23 cellular contexts compared by ENCODE assay signal in genomic region chr1:98516306-98516705, GRCh38.
A peak's percentile ranks its signal among the peaks of the same experiment; 100 is the strongest.
DNase-seq lines count a peak whose midpoint lies in the region; ATAC-seq, FAIRE-seq and TF ChIP-seq lines count a peak whose summit lies in the region.
"Had no signal": no experiment of that assay in that cellular context is flagged by ENCODE, and none has a peak within 500 bp of the region (broad histone marks: within the 10 kb centered on the region; RNA-seq: fewer than 3 reads in every experiment).

No MANE protein-coding gene starts in this region.

- no peaks in the 10 kb centered on the region for H3K9me1 ChIP-seq in endothelial cell of umbilical vein (replicated peaks; ENCODE audit: control insufficient read depth, extremely low read depth, insufficient read depth, low read length)

- H3K4me1 ChIP-seq in endothelial cell of umbilical vein (ENCODE audit: control insufficient read depth, extremely low read depth, insufficient read depth, low read length) = no peaks in the 10 kb centered on the region
- no peaks in the 10 kb centered on the region for H3K4me1 ChIP-seq in osteoblast (ENCODE audit: insufficient read depth, low read length)
- H3K4me1 ChIP-seq in suprapubic skin = no peaks in the 10 kb centered on the region

- DNase-seq in activated naive CD4-positive, alpha-beta T cell treated with anti-CD3 and anti-CD28 coated beads for 36 hours = no peak
- no peak for DNase-seq in activated naive CD4-positive, alpha-beta T cell treated with anti-CD3 and anti-CD28 coated beads, Interleukin-2, amount 50 U/mL, for 72 hours (ENCODE audit: low spot score in 2 of 2)
- DNase-seq in NCI-H69 (lab: John Stamatoyannopoulos, UW) (peak; percentile 6), endothelial cell of umbilical vein (ENCODE audit: low read depth, low spot score) (no peak), osteoblast (ENCODE audit: insufficient read length, low spot score, missing footprints) (peak; percentile 58), suprapubic skin (ENCODE audit: low spot score in 2 of 2) (no peak), nephron progenitor cell (no peak)
- DNase-seq: 8988T; AML-193; C1 segment of cervical spinal cord; Calu3; CD8-positive, alpha-beta memory T cell; DMS153; GOT3; NCI-H1694; NCI-H2081; SIG-M5; SK-N-SH had no signal

- WGBS in suprapubic skin = 46% methylated on average over 2 of the region's 2 CpGs

- TF ChIP-seq EP300 in suprapubic skin (IDR thresholded peaks at IDR 0.05) = no peak

- H3K27ac ChIP-seq in endothelial cell of umbilical vein (ENCODE audit: insufficient read depth, low read depth, low read length) = no peak overlapping the region
- H3K27ac ChIP-seq in osteoblast (ENCODE audit: low read depth, low read length) = no peak overlapping the region
- H3K27ac ChIP-seq in suprapubic skin = no peak overlapping the region
- H3K27ac ChIP-seq: RWPE1 had no signal

- TF ChIP-seq POLR2A in endothelial cell of umbilical vein (IDR thresholded peaks at IDR 0.05; ENCODE audit: low read depth, low read length) (no peak), suprapubic skin (IDR thresholded peaks at IDR 0.05) (no peak)

- H3K9ac ChIP-seq in endothelial cell of umbilical vein (replicated peaks; ENCODE audit: extremely low read depth, insufficient read depth, low read length) = no peak overlapping the region
- H3K9ac ChIP-seq: SK-N-SH had no signal

- H3K4me3 ChIP-seq in endothelial cell of umbilical vein (replicated peaks in 1 of 3; ENCODE audit: insufficient read depth in 1 of 3, low read depth in 1 of 3, low read length in 3 of 3) = no peak overlapping the region
- H3K4me3 ChIP-seq in osteoblast (ENCODE audit: insufficient read depth, low read length) = no peak overlapping the region
- H3K4me3 ChIP-seq in suprapubic skin = no peak overlapping the region

- CTCF ChIA-PET in activated naive CD4-positive, alpha-beta T cell treated with anti-CD3 and anti-CD28 coated beads for 36 hours (lab: Charles Lee) = no interaction called here
- CTCF ChIA-PET in endothelial cell of umbilical vein (lab: Charles Lee) = interaction anchor here (1.5 kb wide), 1 partner anchor 11 kb away, joined by 4 read pairs; no protein-coding TSS in a partner anchor

- no peaks in the 10 kb centered on the region for H3K27me3 Mint-ChIP-seq in activated naive CD4-positive, alpha-beta T cell treated with anti-CD3 and anti-CD28 coated beads for 36 hours (ENCODE audit: low read depth)
- no peaks in the 10 kb centered on the region for H3K27me3 Mint-ChIP-seq in nephron progenitor cell (ENCODE audit: low read depth, poor library complexity)

- no TSS peak for BruUV-seq in endothelial cell of umbilical vein (replicated peaks; lab: Mats Ljungman, UMichigan)

- POLR2A ChIA-PET in endothelial cell of umbilical vein (lab: Charles Lee) = no interaction called here

- intact Hi-C loops in activated naive CD4-positive, alpha-beta T cell treated with anti-CD3 and anti-CD28 coated beads for 36 hours (cut with micrococcal nuclease) = no loop called here
- intact Hi-C loops in endothelial cell of umbilical vein (cut with micrococcal nuclease) = no loop called here

- no peak overlapping the region for H3K4me3 Mint-ChIP-seq in activated naive CD4-positive, alpha-beta T cell treated with anti-CD3 and anti-CD28 coated beads for 36 hours
- no peak overlapping the region for H3K4me3 Mint-ChIP-seq in nephron progenitor cell
- H3K4me3 Mint-ChIP-seq: CD8-positive, alpha-beta memory T cell had no signal

- peaks cover 4% of the 10 kb centered on the region for H3K36me3 Mint-ChIP-seq in activated naive CD4-positive, alpha-beta T cell treated with anti-CD3 and anti-CD28 coated beads for 36 hours (ENCODE audit: low read depth)
- H3K36me3 Mint-ChIP-seq in activated naive CD4-positive, alpha-beta T cell treated with anti-CD3 and anti-CD28 coated beads, Interleukin-2, amount 50 U/mL, for 72 hours = peaks cover 0 to 3% of the 10 kb centered on the region in 2 donors
- peaks cover 6% of the 10 kb centered on the region for H3K36me3 Mint-ChIP-seq in nephron progenitor cell (ENCODE audit: low read depth)

- H3K9me3 ChIP-seq in endothelial cell of umbilical vein (replicated peaks; ENCODE audit: control insufficient read depth, insufficient read depth, low read length) = no peaks in the 10 kb centered on the region
- H3K9me3 ChIP-seq in osteoblast (ENCODE audit: low read depth, low read length) = no peaks in the 10 kb centered on the region
- no peaks in the 10 kb centered on the region for H3K9me3 ChIP-seq in suprapubic skin
- H3K9me3 ChIP-seq: SK-N-SH had no signal

- H3K36me3 ChIP-seq in endothelial cell of umbilical vein (ENCODE audit: control insufficient read depth in 2 of 2, extremely low read depth in 1 of 2, insufficient read depth in 2 of 2, low read length in 2 of 2) (no peaks in the 10 kb centered on the region), osteoblast (ENCODE audit: insufficient read depth, low read length) (no peaks in the 10 kb centered on the region), suprapubic skin (no peaks in the 10 kb centered on the region)

- FAIRE-seq in endothelial cell of umbilical vein (lab: Jason Lieb, UNC) = no peak
- FAIRE-seq: G401.6, GM12892 had no signal

- H4K20me1 ChIP-seq in endothelial cell of umbilical vein (replicated peaks; ENCODE audit: control insufficient read depth, extremely low read depth, insufficient read depth, low read length) = no peaks in the 10 kb centered on the region
- H4K20me1 ChIP-seq in osteoblast (ENCODE audit: insufficient read depth, low read length) = no peaks in the 10 kb centered on the region

- peak overlapping the region; percentile 61 for H2AFZ ChIP-seq in endothelial cell of umbilical vein (ENCODE audit: low read depth, low read length)
- H2AFZ ChIP-seq in osteoblast (ENCODE audit: low read length) = peak overlapping the region; percentile 65

- peaks cover 0 to 2% of the 10 kb centered on the region in 2 experiments for H3K27me3 ChIP-seq in endothelial cell of umbilical vein (ENCODE audit: control insufficient read depth in 2 of 2, insufficient read depth in 2 of 2, low read length in 2 of 2)
- no peaks in the 10 kb centered on the region for H3K27me3 ChIP-seq in osteoblast (ENCODE audit: insufficient read depth, low read length)
- no peaks in the 10 kb centered on the region for H3K27me3 ChIP-seq in suprapubic skin

- dilution Hi-C loops in endothelial cell of umbilical vein (cut with MboI; ENCODE audit: extremely low pct_ligation_motif_present, low sequenced_read_pairs) = no loop called here

- no peaks in the 10 kb centered on the region for H3K4me1 Mint-ChIP-seq in activated naive CD4-positive, alpha-beta T cell treated with anti-CD3 and anti-CD28 coated beads for 36 hours (ENCODE audit: low read depth)
- H3K4me1 Mint-ChIP-seq in nephron progenitor cell = no peaks in the 10 kb centered on the region
- H3K4me1 Mint-ChIP-seq: CD8-positive, alpha-beta memory T cell had no signal

- H3K4me2 ChIP-seq in endothelial cell of umbilical vein (ENCODE audit: insufficient read depth, low read length) (no peak overlapping the region), osteoblast (ENCODE audit: insufficient read depth, low read length) (no peak overlapping the region)
- H3K4me2 ChIP-seq: SK-N-SH had no signal

- H3K27ac Mint-ChIP-seq in activated naive CD4-positive, alpha-beta T cell treated with anti-CD3 and anti-CD28 coated beads for 36 hours = peak overlapping the region; percentile 54
- no peak overlapping the region for H3K27ac Mint-ChIP-seq in activated naive CD4-positive, alpha-beta T cell treated with anti-CD3 and anti-CD28 coated beads, Interleukin-2, amount 50 U/mL, for 72 hours
- H3K27ac Mint-ChIP-seq in nephron progenitor cell = no peak overlapping the region
- H3K27ac Mint-ChIP-seq: CD8-positive, alpha-beta memory T cell had no signal

- no peak for ATAC-seq in activated naive CD4-positive, alpha-beta T cell treated with anti-CD3 and anti-CD28 coated beads, Interleukin-2, amount 50 U/mL, for 72 hours
- ATAC-seq in HG03354 (IDR thresholded peaks at IDR 0.05; ENCODE audit: poor library complexity, severe bottlenecking, unreplicated experiment) = no peak
- ATAC-seq: HCT116 had no signal

- peaks cover 9% of the 10 kb centered on the region for H3K9me3 Mint-ChIP-seq in activated naive CD4-positive, alpha-beta T cell treated with anti-CD3 and anti-CD28 coated beads for 36 hours
- H3K9me3 Mint-ChIP-seq in activated naive CD4-positive, alpha-beta T cell treated with anti-CD3 and anti-CD28 coated beads, Interleukin-2, amount 50 U/mL, for 72 hours = peaks cover 15 to 17% of the 10 kb centered on the region in 2 donors
- peaks cover 11% of the 10 kb centered on the region for H3K9me3 Mint-ChIP-seq in nephron progenitor cell

- TF ChIP-seq CTCF in endothelial cell of umbilical vein (IDR thresholded peaks at IDR 0.05; ENCODE audit: extremely low read depth in 1 of 2, insufficient read depth in 1 of 2, low read depth in 1 of 2, low read length in 2 of 2) (no peak), osteoblast (IDR thresholded peaks at IDR 0.05; ENCODE audit: extremely low read depth, low read depth, low read length) (no peak), suprapubic skin (IDR thresholded peaks at IDR 0.05) (no peak), nephron progenitor cell (IDR thresholded peaks at IDR 0.05) (no peak)

- no peaks in the 10 kb centered on the region for H3K79me2 ChIP-seq in endothelial cell of umbilical vein (ENCODE audit: control insufficient read depth, insufficient read depth, low read length)
- no peaks in the 10 kb centered on the region for H3K79me2 ChIP-seq in osteoblast (ENCODE audit: insufficient read depth, low read length)

TF ChIP-seq in endothelial cell of umbilical vein, 7 proteins besides CTCF, POLR2A, EP300 and RAD21:
- TF ChIP-seq JUN (IDR thresholded peaks at IDR 0.05; ENCODE audit: borderline replicate concordance, insufficient read depth, insufficient read length, low read depth) = no peak
- no peak for TF ChIP-seq GATA2 (IDR thresholded peaks at IDR 0.05; ENCODE audit: insufficient read depth, insufficient read length, low read depth, low read length)
- TF ChIP-seq POLR2AphosphoS5 (IDR thresholded peaks at IDR 0.05; ENCODE audit: insufficient read depth, low read depth, low read length) = no peak
- no peak for TF ChIP-seq MYC (IDR thresholded peaks at IDR 0.05; ENCODE audit: low read depth, low read length)
- no peak for TF ChIP-seq EZH2 (IDR thresholded peaks at IDR 0.05; ENCODE audit: borderline replicate concordance, low read depth, low read length, severe bottlenecking)
- no peak for TF ChIP-seq FOS (IDR thresholded peaks at IDR 0.05; ENCODE audit: borderline replicate concordance, insufficient read depth, low read length)
- TF ChIP-seq MAX (IDR thresholded peaks at IDR 0.05; ENCODE audit: insufficient read depth, insufficient read length) = no peak
TF ChIP-seq in endothelial cell of umbilical vein: peak in this region for 0.

Comparison
In these comparisons a context has a peak if more than half of its experiments do, and no peak if none do; other contexts are left out.
1. DNase-seq: peak in NCI-H69 (single experiment) and osteoblast (single experiment); none in activated naive CD4-positive, alpha-beta T cell treated with anti-CD3 and anti-CD28 coated beads for 36 hours (single experiment), activated naive CD4-positive, alpha-beta T cell treated with anti-CD3 and anti-CD28 coated beads, Interleukin-2, amount 50 U/mL, for 72 hours (0 of 2), endothelial cell of umbilical vein (single experiment), suprapubic skin (0 of 2) and nephron progenitor cell (single experiment).